8 cellular contexts compared by ENCODE assay signal in genomic region chr18:48953096-48953706, GRCh38. TPM values are rescaled to one million over a fixed set of nuclear protein-coding genes. Genes with fewer than 3 reads are reported as not detected.
DNase-seq lines count a peak whose midpoint lies in the region; TF ChIP-seq lines count a peak whose summit lies in the region.

No MANE protein-coding gene starts in this region.

- peak overlapping the region; percentile 98 for H4K91ac ChIP-seq in trophoblast cell (ENCODE audit: low read depth, low read length)

- peak overlapping the region; percentile 98 for H4K8ac ChIP-seq in trophoblast cell (ENCODE audit: low read depth, low read length)

- H3K18ac ChIP-seq in trophoblast cell (ENCODE audit: low read length), result peak overlapping the region; percentile 86

- H3K27me3 ChIP-seq in DOHH2 (ENCODE audit: control insufficient read depth, low read length), result peaks cover 63% of the 10 kb centered on the region
- H3K27me3 ChIP-seq in OCI-LY3 (ENCODE audit: low read depth, low read length), result peaks cover 12% of the 10 kb centered on the region
- H3K27me3 ChIP-seq in esophagus muscularis mucosa, result no peaks in the 10 kb centered on the region
- H3K27me3 ChIP-seq in trophoblast cell (ENCODE audit: insufficient read depth, low read length), result no peaks in the 10 kb centered on the region

- peak overlapping the region; percentile 97 for H2BK12ac ChIP-seq in trophoblast cell (ENCODE audit: low read length)

- TF ChIP-seq POLR2A in esophagus muscularis mucosa (IDR thresholded peaks at IDR 0.05; ENCODE audit: low read depth), result no peak

- peaks cover 6% of the 10 kb centered on the region for H3F3A ChIP-seq in DOHH2 (ENCODE audit: control insufficient read depth, insufficient read depth)

- no peaks in the 10 kb centered on the region for H3K36me3 ChIP-seq in DOHH2 (ENCODE audit: control insufficient read depth, low read length)
- peaks cover under 1% of the 10 kb centered on the region for H3K36me3 ChIP-seq in OCI-LY3 (replicated peaks; ENCODE audit: low read depth, low read length)
- H3K36me3 ChIP-seq in esophagus muscularis mucosa, result no peaks in the 10 kb centered on the region
- peaks cover 17 to 21% of the 10 kb centered on the region in 2 experiments for H3K36me3 ChIP-seq in trophoblast cell (ENCODE audit: control insufficient read depth in 1 of 2, insufficient read depth in 2 of 2, low read length in 2 of 2)

- H3K14ac ChIP-seq in trophoblast cell (ENCODE audit: low read length), result peak overlapping the region; percentile 85

- intact Hi-C loops in esophagus muscularis mucosa (cut with DNase I), result loop anchor here (5.0 kb wide), 1 partner anchor 171 kb away; no protein-coding TSS in a partner anchor

- no peaks in the 10 kb centered on the region for H3K9me2 ChIP-seq in DOHH2 (replicated peaks; ENCODE audit: control insufficient read depth, low read length)

- peak overlapping the region; percentile 67 for H2AK5ac ChIP-seq in trophoblast cell (ENCODE audit: low read length)

- H3K9me3 ChIP-seq in DOHH2 (ENCODE audit: control insufficient read depth, insufficient read depth, low read length) (no peaks in the 10 kb centered on the region), OCI-LY3 (ENCODE audit: insufficient read depth, low read length) (no peaks in the 10 kb centered on the region), esophagus muscularis mucosa (no peaks in the 10 kb centered on the region), trophoblast cell (ENCODE audit: insufficient read depth, low read depth, low read length) (no peaks in the 10 kb centered on the region)

- peak overlapping the region; percentile 93 for H3K4me2 ChIP-seq in DOHH2 (ENCODE audit: low read length)
- H3K4me2 ChIP-seq in OCI-LY3 (ENCODE audit: low read length), result peak overlapping the region; percentile 94
- H3K4me2 ChIP-seq in trophoblast cell (ENCODE audit: low read length), result peak overlapping the region; percentile 80

- peaks cover 67% of the 10 kb centered on the region for H3K79me1 ChIP-seq in trophoblast cell (ENCODE audit: low read length)

- peak overlapping the region; percentile 92 for H2AFZ ChIP-seq in OCI-LY3 (ENCODE audit: low read depth, low read length)
- no peak overlapping the region for H2AFZ ChIP-seq in trophoblast cell (ENCODE audit: insufficient read depth, low read length, poor library complexity)

- TF ChIP-seq EP300 in esophagus muscularis mucosa (IDR thresholded peaks at IDR 0.05), result no peak

- WGBS in esophagus muscularis mucosa, result 58% methylated on average over 19 of the region's 20 CpGs
- no CpG with 5 or more reads among the region's 20 CpGs for WGBS in trophoblast cell (ENCODE audit: extremely low coverage, insufficient coverage, insufficient read length)

- no peak for TF ChIP-seq CTCF in DOHH2 (IDR thresholded peaks at IDR 0.05; ENCODE audit: low read depth, low read length, poor library complexity, severe bottlenecking)
- peak; percentile 25 for TF ChIP-seq CTCF in OCI-LY3 (IDR thresholded peaks at IDR 0.05; ENCODE audit: low read depth, low read length)
- no peak for TF ChIP-seq CTCF in esophagus muscularis mucosa (IDR thresholded peaks at IDR 0.05)

- DNase-seq in esophagus muscularis mucosa (ENCODE audit: extremely low spot score) (no peak), trophoblast cell (no peak), hippocampal formation (lab: John Stamatoyannopoulos, UW) (no peak), anterior cingulate cortex (lab: John Stamatoyannopoulos, UW) (no peak), NCI-H345 treated with DMSO at 0.1 percent for 48 hours (lab: John Stamatoyannopoulos, UW; ENCODE audit: unreplicated experiment) (no peak)
- DNase-seq in activated CD8-positive, alpha-beta memory T cell treated with anti-CD3 and anti-CD28 coated beads, Interleukin-2, amount 50 U/mL, for 48 hours, result no peak

- H3K27ac ChIP-seq in DOHH2 (ENCODE audit: low read depth, low read length) (no peak overlapping the region), OCI-LY3 (ENCODE audit: low read length) (peak overlapping the region; percentile 88), esophagus muscularis mucosa (replicated peaks in 1 of 4) (peak overlapping the region; percentile 90 to 98 (median 98)), trophoblast cell (ENCODE audit: low read depth, low read length) (peak overlapping the region; percentile 100)

- H3K9ac ChIP-seq in OCI-LY3 (ENCODE audit: low read length) (peak overlapping the region; percentile 96), trophoblast cell (ENCODE audit: low read length) (peak overlapping the region; percentile 12)

- H4K12ac ChIP-seq in trophoblast cell (ENCODE audit: low read depth, low read length), result no peak overlapping the region

- H3K4me3 ChIP-seq in DOHH2 (ENCODE audit: low read length) (peak overlapping the region; percentile 86), OCI-LY3 (ENCODE audit: low read length) (peak overlapping the region; percentile 83), esophagus muscularis mucosa (peak overlapping the region; percentile 83 to 97 (median 95)), trophoblast cell (ENCODE audit: low read depth, low read length) (peak overlapping the region; percentile 30)

- H2BK120ac ChIP-seq in trophoblast cell (ENCODE audit: insufficient read depth, low read length, poor library complexity), result peak overlapping the region; percentile 82

- H3K4me1 ChIP-seq in DOHH2 (ENCODE audit: control insufficient read depth, low read length), result peaks cover 51% of the 10 kb centered on the region
- peaks cover 14% of the 10 kb centered on the region for H3K4me1 ChIP-seq in OCI-LY3 (ENCODE audit: low read length)
- H3K4me1 ChIP-seq in esophagus muscularis mucosa, result peaks cover 30 to 49% (median 47%) of the 10 kb centered on the region in 4 donors
- peaks cover 13 to 22% of the 10 kb centered on the region in 2 experiments for H3K4me1 ChIP-seq in trophoblast cell (ENCODE audit: control insufficient read depth in 1 of 2, insufficient read depth in 2 of 2, low read length in 2 of 2)

- H3K4ac ChIP-seq in trophoblast cell (ENCODE audit: low read depth, low read length), result peak overlapping the region; percentile 72

- H4K20me1 ChIP-seq in DOHH2 (ENCODE audit: control insufficient read depth, insufficient read depth, low read depth, low read length) (0 out of 2 replicates have a peak, but pooled peaks cover 4% of the 10 kb centered on the region), OCI-LY3 (ENCODE audit: insufficient read depth, low read length) (peaks cover 1% of the 10 kb centered on the region)

- H3K79me2 ChIP-seq in DOHH2 (ENCODE audit: control insufficient read depth, low read length), result no peaks in the 10 kb centered on the region
- peaks cover 28% of the 10 kb centered on the region for H3K79me2 ChIP-seq in OCI-LY3 (ENCODE audit: low read length)
- peaks cover 40% of the 10 kb centered on the region for H3K79me2 ChIP-seq in trophoblast cell (ENCODE audit: control insufficient read depth, insufficient read depth, low read length, poor library complexity)

- no peak overlapping the region for H3K23ac ChIP-seq in trophoblast cell (ENCODE audit: low read length)

- peak overlapping the region; percentile 97 for H2BK5ac ChIP-seq in trophoblast cell (ENCODE audit: low read depth, low read length, poor library complexity)

RNA-seq across cellular contexts. Expression of gene SMAD7, which starts 2.4 kb away (rescaled TPM):
- 10 to 100 TPM; 22.5 to 54.9 (median 40.0) TPM for total RNA-seq in esophagus muscularis mucosa
- 108 and 116 TPM in 2 replicates for polyA plus RNA-seq in trophoblast cell (2013)

Comparison
In these comparisons a context has a peak if more than half of its experiments do, and no peak if none do; other contexts are left out.
1. H3K4me3 ChIP-seq: peak in every context shown above with its lines; median percentile 95 in esophagus muscularis mucosa; 86 in DOHH2; 83 in OCI-LY3; 30 in trophoblast cell.